ENCODE assay signal across 21 cellular contexts in the genomic region with DNA sequence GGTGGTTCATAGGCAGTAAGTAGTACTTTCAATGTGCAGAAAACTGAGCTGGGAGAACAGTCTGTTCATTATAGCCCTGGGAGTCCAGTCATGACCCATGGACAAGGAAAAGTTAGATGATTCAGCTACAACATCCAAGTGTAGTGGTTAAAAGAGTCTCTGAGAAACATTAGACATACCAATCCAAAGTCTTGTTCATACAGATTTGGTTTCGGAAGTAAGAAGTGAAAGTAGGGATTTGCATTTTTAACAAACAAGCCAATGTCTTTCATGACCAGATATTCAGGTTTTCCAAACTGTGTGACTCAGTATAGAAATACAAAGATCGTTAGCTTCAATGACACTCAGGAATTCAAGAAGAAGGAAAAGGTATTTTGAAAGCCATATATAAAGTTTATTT.
"Had no signal": no experiment of that assay in that cellular context is flagged by ENCODE, and none has a peak within 500 bp of the region (broad histone marks: within the 10 kb centered on the region; RNA-seq: fewer than 3 reads in every experiment).

No MANE protein-coding gene starts in this region.

- ATAC-seq: K562, Panc1 had no signal

- H3K36me3 Mint-ChIP-seq: IgD-negative memory B cell had no signal

- H3K27ac Mint-ChIP-seq: IgD-negative memory B cell had no signal

- H3K27ac ChIP-seq: KMS-11, RWPE1 had no signal

- H3K9ac ChIP-seq: KMS-11, SK-N-SH had no signal

- H3K9me3 ChIP-seq: SK-N-SH had no signal

- H3K27me3 Mint-ChIP-seq: IgD-negative memory B cell had no signal

- DNase-seq: Kasumi-1, MM.1S, NCI-H1092 treated with DMSO at 0.1 percent for 48 hours, NCI-H1436, NCI-H187, NCI-H2029, NCI-H2081 treated with DMSO at 0.1 percent for 48 hours, NCI-H2171, NCI-H226, NCI-H446, NCI-H510A, NCI-H524 treated with DMSO at 0.1 percent for 48 hours, NCI-H69, NCI-H774, SHP77, SK-N-SH had no signal

- H3K4me1 Mint-ChIP-seq: IgD-negative memory B cell had no signal

- H3K4me3 Mint-ChIP-seq: IgD-negative memory B cell had no signal

- H3K4me3 ChIP-seq: K562 had no signal

- H3K9me2 ChIP-seq: SK-N-SH had no signal

- H3K4me2 ChIP-seq: KMS-11, SK-N-SH had no signal
